In genomic region chr18:8799593-8799992, GRCh38 we compare ENCODE assay signal across 15 cellular contexts.
DNase-seq lines count a peak whose midpoint lies in the region; ATAC-seq, FAIRE-seq and TF ChIP-seq lines count a peak whose summit lies in the region.
"Had no signal": no experiment of that assay in that cellular context is flagged by ENCODE, and none has a peak within 500 bp of the region (broad histone marks: within the 10 kb centered on the region; RNA-seq: fewer than 3 reads in every experiment).

No MANE protein-coding gene starts in this region.

- intact Hi-C loops in endothelial cell of umbilical vein (cut with micrococcal nuclease), result loop anchor here (5.0 kb wide), 1 partner anchor 52 kb away; no protein-coding TSS in a partner anchor
- intact Hi-C loops in activated CD4-positive, alpha-beta memory T cell treated with anti-CD3 and anti-CD28 coated beads for 36 hours (cut with micrococcal nuclease), result no loop called here
- intact Hi-C loops in HepG2 (cut with micrococcal nuclease; ENCODE audit: unreplicated experiment), result loop anchor here (10.0 kb wide), 1 partner anchor 95 kb away; the partner anchor contains the start of gene MTCL1

- in situ Hi-C loops in HepG2 (cut with HindIII; ENCODE audit: extremely low pct_ligation_motif_present, low pct_unique_long_range_greater_than_20kb), result no loop called here

- H3K36me3 ChIP-seq in HUES6 (ENCODE audit: control insufficient read depth, insufficient read depth, low read length) (peaks cover 35% of the 10 kb centered on the region), endothelial cell of umbilical vein (ENCODE audit: control insufficient read depth in 2 of 2, extremely low read depth in 1 of 2, insufficient read depth in 2 of 2, low read length in 2 of 2) (peaks cover 0 to 2% of the 10 kb centered on the region in 2 experiments), HepG2 (replicated peaks in 1 of 2; ENCODE audit: control insufficient read depth in 1 of 2, insufficient read depth in 2 of 2, low read length in 2 of 2) (peaks cover 0 to 1% of the 10 kb centered on the region in 2 experiments; a peak in 1 of 5 replicates)
- H3K36me3 ChIP-seq: prostate gland had no signal

- 75% methylated on average over 13 of the region's 13 CpGs for WGBS in A549 (ENCODE audit: missing lambda C conversion rate)
- 90% methylated on average over 13 of the region's 13 CpGs for WGBS in HepG2 (ENCODE audit: low lambda C conversion rate)

- peaks cover 18% of the 10 kb centered on the region for H3K36me3 Mint-ChIP-seq in osteocyte (ENCODE audit: unreplicated experiment)
- H3K36me3 Mint-ChIP-seq in activated CD4-positive, alpha-beta memory T cell treated with anti-CD3 and anti-CD28 coated beads for 36 hours, result no peaks in the 10 kb centered on the region
- H3K36me3 Mint-ChIP-seq: activated naive CD4-positive, alpha-beta T cell treated with anti-CD3 and anti-CD28 coated beads, Interleukin-2, amount 50 U/mL, for 24 hours had no signal

- peaks cover 6% of the 10 kb centered on the region for H3K79me2 ChIP-seq in endothelial cell of umbilical vein (ENCODE audit: control insufficient read depth, insufficient read depth, low read length)
- H3K79me2 ChIP-seq in HepG2 (ENCODE audit: insufficient read depth, low read length), result no peaks in the 10 kb centered on the region

- H3K9ac ChIP-seq in HUES6 (ENCODE audit: low read length), result peak overlapping the region; percentile 22
- H3K9ac ChIP-seq in endothelial cell of umbilical vein (replicated peaks; ENCODE audit: extremely low read depth, insufficient read depth, low read length), result no peak overlapping the region
- no peak overlapping the region for H3K9ac ChIP-seq in HepG2 (ENCODE audit: insufficient read depth, low read depth, low read length)

- H2AFZ ChIP-seq in endothelial cell of umbilical vein (ENCODE audit: low read depth, low read length) (no peak overlapping the region), HepG2 (ENCODE audit: low read length) (no peak overlapping the region)

- H3K4me1 ChIP-seq in A549 (peaks cover 97% of the 10 kb centered on the region), HUES6 (ENCODE audit: control insufficient read depth, insufficient read depth, low read length) (peaks cover 48% of the 10 kb centered on the region), endothelial cell of umbilical vein (ENCODE audit: control insufficient read depth, extremely low read depth, insufficient read depth, low read length) (peaks cover 54% of the 10 kb centered on the region), HepG2 (ENCODE audit: insufficient read depth, low read length) (peaks cover 35% of the 10 kb centered on the region)
- H3K4me1 ChIP-seq: prostate gland had no signal

- no peak overlapping the region for H3K4me3 ChIP-seq in A549
- H3K4me3 ChIP-seq in HUES6 (ENCODE audit: low read depth, low read length), result no peak overlapping the region
- H3K4me3 ChIP-seq in endothelial cell of umbilical vein (replicated peaks in 1 of 3; ENCODE audit: insufficient read depth in 1 of 3, low read depth in 1 of 3, low read length in 3 of 3), result no peak overlapping the region
- no peak overlapping the region for H3K4me3 ChIP-seq in HepG2 (replicated peaks in 1 of 3; ENCODE audit: insufficient read depth in 1 of 3, low read depth in 2 of 3, low read length in 3 of 3)
- H3K4me3 ChIP-seq: prostate gland had no signal

- POLR2A ChIA-PET in A549 (lab: Yijun Ruan, JAX), result no interaction called here
- POLR2A ChIA-PET in endothelial cell of umbilical vein (lab: Charles Lee), result no interaction called here
- POLR2A ChIA-PET in activated CD4-positive, alpha-beta memory T cell treated with anti-CD3 and anti-CD28 coated beads for 36 hours (lab: Charles Lee), result no interaction called here
- POLR2A ChIA-PET in HepG2 (lab: Yijun Ruan, JAX), result no interaction called here

- H3K9me1 ChIP-seq in endothelial cell of umbilical vein (replicated peaks; ENCODE audit: control insufficient read depth, extremely low read depth, insufficient read depth, low read length), result no peaks in the 10 kb centered on the region

- DNase-seq in A549 (ENCODE audit: low read depth in 1 of 2, low spot score in 1 of 2) (no peak), endothelial cell of umbilical vein (ENCODE audit: low read depth, low spot score) (no peak), osteocyte (ENCODE audit: extremely low spot score, unreplicated experiment) (no peak), NCI-H128 (lab: John Stamatoyannopoulos, UW; ENCODE audit: unreplicated experiment) (no peak), NCI-H82 (lab: John Stamatoyannopoulos, UW) (no peak), HepG2 (ENCODE audit: low spot score) (no peak)
- DNase-seq in activated CD4-positive, alpha-beta memory T cell treated with anti-CD3 and anti-CD28 coated beads for 36 hours, result no peak
- DNase-seq: activated CD4-positive, alpha-beta T cell treated with anti-CD3 and anti-CD28 coated beads for 1 hour; NCI-H1436; stimulated activated CD4-positive, alpha-beta T cell treated with anti-CD3 and anti-CD28 coated beads, Interleukin-2, amount 100 ng/mL, for 24 hours; stimulated activated CD8-positive, alpha-beta memory T cell treated with anti-CD3 and anti-CD28 coated beads, Interleukin-4, amount 100 ng/mL, for 48 hours had no signal

- H3K27me3 ChIP-seq in HUES6 (ENCODE audit: control insufficient read depth, insufficient read depth, low read length) (no peaks in the 10 kb centered on the region), endothelial cell of umbilical vein (ENCODE audit: control insufficient read depth in 2 of 2, insufficient read depth in 2 of 2, low read length in 2 of 2) (no peaks in the 10 kb centered on the region), HepG2 (ENCODE audit: control insufficient read depth in 1 of 2, insufficient read depth in 2 of 2, low read length in 2 of 2) (no peaks in the 10 kb centered on the region)

- H3K27ac ChIP-seq in A549, result peak overlapping the region; percentile 96 to 99
- peak overlapping the region; percentile 67; the same call in 1 of the 2 replicates for H3K27ac ChIP-seq in HUES6 (ENCODE audit: low read depth, low read length)
- H3K27ac ChIP-seq in endothelial cell of umbilical vein (ENCODE audit: insufficient read depth, low read depth, low read length), result peak overlapping the region; percentile 94
- H3K27ac ChIP-seq in HepG2 (ENCODE audit: extremely low read length, insufficient read depth, low read length), result no peak overlapping the region
- H3K27ac ChIP-seq: prostate gland had no signal

- H3K4me2 ChIP-seq in A549 (peak overlapping the region; percentile 71), endothelial cell of umbilical vein (ENCODE audit: insufficient read depth, low read length) (no peak overlapping the region), HepG2 (ENCODE audit: low read depth, low read length) (no peak overlapping the region)

- no peak overlapping the region for H3K4me3 Mint-ChIP-seq in osteocyte (ENCODE audit: unreplicated experiment)
- no peak overlapping the region for H3K4me3 Mint-ChIP-seq in activated CD4-positive, alpha-beta memory T cell treated with anti-CD3 and anti-CD28 coated beads for 36 hours
- H3K4me3 Mint-ChIP-seq: activated naive CD4-positive, alpha-beta T cell treated with anti-CD3 and anti-CD28 coated beads, Interleukin-2, amount 50 U/mL, for 24 hours; T-helper 1 cell treated with Interleukin-12 subunit alpha and Interleukin-12 subunit beta and Interleukin-4 antibody, amounts not matched to agents 30 μg/mL and 1 μg/mL, for 36 hours had no signal

- H3K4me1 Mint-ChIP-seq in osteocyte (ENCODE audit: unreplicated experiment), result peaks cover 73% of the 10 kb centered on the region
- peaks cover 2% of the 10 kb centered on the region for H3K4me1 Mint-ChIP-seq in activated CD4-positive, alpha-beta memory T cell treated with anti-CD3 and anti-CD28 coated beads for 36 hours (ENCODE audit: low read depth)

- peak overlapping the region; percentile 95 for H3K27ac Mint-ChIP-seq in osteocyte (ENCODE audit: unreplicated experiment)
- no peak overlapping the region for H3K27ac Mint-ChIP-seq in activated CD4-positive, alpha-beta memory T cell treated with anti-CD3 and anti-CD28 coated beads for 36 hours
- H3K27ac Mint-ChIP-seq: activated naive CD4-positive, alpha-beta T cell treated with anti-CD3 and anti-CD28 coated beads, Interleukin-2, amount 50 U/mL, for 24 hours; T-helper 1 cell treated with Interleukin-12 subunit alpha and Interleukin-12 subunit beta and Interleukin-4 antibody, amounts not matched to agents 30 μg/mL and 1 μg/mL, for 36 hours had no signal

- H3K27me3 Mint-ChIP-seq in osteocyte (ENCODE audit: unreplicated experiment), result no peaks in the 10 kb centered on the region
- H3K27me3 Mint-ChIP-seq in activated CD4-positive, alpha-beta memory T cell treated with anti-CD3 and anti-CD28 coated beads for 36 hours, result no peaks in the 10 kb centered on the region
- H3K27me3 Mint-ChIP-seq: activated naive CD4-positive, alpha-beta T cell treated with anti-CD3 and anti-CD28 coated beads, Interleukin-2, amount 50 U/mL, for 24 hours had no signal

- FAIRE-seq in A549 (lab: Jason Lieb, UNC), result no peak
- no peak for FAIRE-seq in endothelial cell of umbilical vein (lab: Jason Lieb, UNC)
- no peak for FAIRE-seq in HepG2 (lab: Jason Lieb, UNC)

- no TSS peak for BruUV-seq in endothelial cell of umbilical vein (replicated peaks; lab: Mats Ljungman, UMichigan)
- no TSS peak for BruUV-seq in HepG2 (replicated peaks; lab: Mats Ljungman, UMichigan)

- dilution Hi-C loops in endothelial cell of umbilical vein (cut with MboI; ENCODE audit: extremely low pct_ligation_motif_present, low sequenced_read_pairs), result no loop called here

- H4K20me1 ChIP-seq in endothelial cell of umbilical vein (replicated peaks; ENCODE audit: control insufficient read depth, extremely low read depth, insufficient read depth, low read length) (no peaks in the 10 kb centered on the region), HepG2 (ENCODE audit: insufficient read depth, low read length) (no peaks in the 10 kb centered on the region)

- no peak for TF ChIP-seq EP300 in A549 (IDR thresholded peaks at IDR 0.05)
- TF ChIP-seq EP300 in HepG2 (IDR thresholded peaks at IDR 0.05; ENCODE audit: low read depth in 2 of 2, low read length in 2 of 2), result no peak
- TF ChIP-seq EP300 in HepG2 (CRISPR knock-in tag; IDR thresholded peaks at IDR 0.05; ENCODE audit: borderline replicate concordance), result no peak

- TF ChIP-seq RAD21 in A549 (conservative IDR thresholded peaks at IDR 0.05 in 1 of 2, IDR thresholded peaks at IDR 0.05 in 1 of 2), result no peak
- TF ChIP-seq RAD21 in HepG2 (CRISPR knock-in tag; IDR thresholded peaks at IDR 0.05), result no peak

- H3K9me3 ChIP-seq in A549 (no peaks in the 10 kb centered on the region), HUES6 (ENCODE audit: control insufficient read depth, insufficient read depth, low read depth, low read length) (no peaks in the 10 kb centered on the region), endothelial cell of umbilical vein (replicated peaks; ENCODE audit: control insufficient read depth, insufficient read depth, low read length) (no peaks in the 10 kb centered on the region), HepG2 (ENCODE audit: low read length) (no peaks in the 10 kb centered on the region)
- H3K9me3 ChIP-seq: prostate gland had no signal

- CTCF ChIA-PET in A549 (lab: Yijun Ruan, JAX) (interaction anchor here (0.8 to 5.9 kb wide), 7 partner anchors 22 to 189 kb away, joined by 3 to 35 read pairs (median 4); no protein-coding TSS in a partner anchor), endothelial cell of umbilical vein (lab: Charles Lee) (no interaction called here), HepG2 (lab: Yijun Ruan, JAX; ENCODE audit: low intra/inter-chr PET ratio, low total read pairs) (no interaction called here)
- CTCF ChIA-PET in activated CD4-positive, alpha-beta memory T cell treated with anti-CD3 and anti-CD28 coated beads for 36 hours (lab: Charles Lee), result no interaction called here

- no peaks in the 10 kb centered on the region for H3K9me3 Mint-ChIP-seq in osteocyte (ENCODE audit: unreplicated experiment)
- no peaks in the 10 kb centered on the region for H3K9me3 Mint-ChIP-seq in activated CD4-positive, alpha-beta memory T cell treated with anti-CD3 and anti-CD28 coated beads for 36 hours
- H3K9me3 Mint-ChIP-seq: activated naive CD4-positive, alpha-beta T cell treated with anti-CD3 and anti-CD28 coated beads, Interleukin-2, amount 50 U/mL, for 24 hours; T-helper 1 cell treated with Interleukin-12 subunit alpha and Interleukin-12 subunit beta and Interleukin-4 antibody, amounts not matched to agents 30 μg/mL and 1 μg/mL, for 36 hours had no signal

- TF ChIP-seq POLR2A in A549 (IDR thresholded peaks at IDR 0.05; ENCODE audit: low read length) (no peak), endothelial cell of umbilical vein (IDR thresholded peaks at IDR 0.05; ENCODE audit: low read depth, low read length) (no peak), HepG2 (IDR thresholded peaks at IDR 0.05; ENCODE audit: insufficient read depth in 1 of 2, low read depth in 2 of 2, low read length in 2 of 2) (no peak)

- ATAC-seq in A549, result no peak
- no peak for ATAC-seq in HepG2

- TF ChIP-seq CTCF in A549 (IDR thresholded peaks at IDR 0.05) (no peak), endothelial cell of umbilical vein (IDR thresholded peaks at IDR 0.05; ENCODE audit: extremely low read depth in 1 of 2, insufficient read depth in 1 of 2, low read depth in 1 of 2, low read length in 2 of 2) (no peak), osteocyte (IDR thresholded peaks at IDR 0.05) (no peak), HepG2 (CRISPR knock-in tag; IDR thresholded peaks at IDR 0.05) (no peak)
